2 cellular contexts compared by ENCODE assay signal in the genomic region with DNA sequence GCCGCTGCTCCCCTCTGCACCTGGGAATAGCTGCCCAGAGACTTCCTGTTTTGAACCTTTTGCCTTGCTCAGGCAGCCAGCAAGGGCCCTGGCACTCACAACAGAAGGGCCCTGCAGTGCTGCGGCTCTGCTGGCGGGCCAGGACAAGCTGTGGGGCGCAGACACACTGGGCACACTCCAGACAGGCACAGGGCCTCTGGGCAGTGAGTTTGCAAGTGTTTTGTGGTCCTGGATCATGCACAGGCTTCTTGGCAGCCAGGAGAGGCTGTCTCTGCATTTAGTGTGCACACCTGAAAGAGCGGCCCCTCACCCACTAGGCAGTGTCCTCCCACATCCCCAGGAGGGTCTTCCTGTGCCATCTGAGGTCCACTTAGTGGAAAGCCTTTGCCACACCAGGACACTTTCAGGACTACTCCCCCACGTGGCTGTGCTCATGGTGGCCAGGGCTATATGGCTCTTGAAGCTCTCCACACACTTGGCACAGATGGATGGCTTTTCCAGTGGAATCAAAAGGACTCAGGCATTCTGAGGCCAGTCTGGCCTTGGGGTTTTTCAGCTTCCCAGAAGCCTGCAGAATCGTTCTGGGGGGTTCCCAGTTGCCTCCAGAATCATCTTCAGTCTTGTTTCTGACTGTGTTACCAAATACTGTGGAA.
TF ChIP-seq lines count a peak whose summit lies in the region.

No MANE protein-coding gene starts in this region.

TF ChIP-seq in SK-N-SH, 30 proteins besides CTCF, POLR2A, EP300 and RAD21 (continued from another document):
- TF ChIP-seq SIN3A (IDR thresholded peaks at IDR 0.05; ENCODE audit: borderline replicate concordance, low read depth, low read length) (no peak), POLR2AphosphoS5 (IDR thresholded peaks at IDR 0.05; ENCODE audit: low read depth, low read length) (no peak), TAF1 (IDR thresholded peaks at IDR 0.05; ENCODE audit: borderline replicate concordance, low read depth, low read length) (no peak), MEF2A (IDR thresholded peaks at IDR 0.05; ENCODE audit: borderline replicate concordance, low read depth) (no peak), FOSL2 (IDR thresholded peaks at IDR 0.05; ENCODE audit: borderline replicate concordance, low read depth) (no peak)
- TF ChIP-seq, protein P1, sequence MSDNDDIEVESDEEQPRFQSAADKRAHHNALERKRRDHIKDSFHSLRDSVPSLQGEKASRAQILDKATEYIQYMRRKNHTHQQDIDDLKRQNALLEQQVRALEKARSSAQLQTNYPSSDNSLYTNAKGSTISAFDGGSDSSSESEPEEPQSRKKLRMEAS (IDR thresholded peaks at IDR 0.05; ENCODE audit: low read depth): no peak

TF ChIP-seq in SK-N-SH treated with all-trans-retinoic acid at 6 μM for 48 hours, 23 proteins besides CTCF, POLR2A, EP300 and RAD21 (continued from another document):
- TF ChIP-seq, protein P2, sequence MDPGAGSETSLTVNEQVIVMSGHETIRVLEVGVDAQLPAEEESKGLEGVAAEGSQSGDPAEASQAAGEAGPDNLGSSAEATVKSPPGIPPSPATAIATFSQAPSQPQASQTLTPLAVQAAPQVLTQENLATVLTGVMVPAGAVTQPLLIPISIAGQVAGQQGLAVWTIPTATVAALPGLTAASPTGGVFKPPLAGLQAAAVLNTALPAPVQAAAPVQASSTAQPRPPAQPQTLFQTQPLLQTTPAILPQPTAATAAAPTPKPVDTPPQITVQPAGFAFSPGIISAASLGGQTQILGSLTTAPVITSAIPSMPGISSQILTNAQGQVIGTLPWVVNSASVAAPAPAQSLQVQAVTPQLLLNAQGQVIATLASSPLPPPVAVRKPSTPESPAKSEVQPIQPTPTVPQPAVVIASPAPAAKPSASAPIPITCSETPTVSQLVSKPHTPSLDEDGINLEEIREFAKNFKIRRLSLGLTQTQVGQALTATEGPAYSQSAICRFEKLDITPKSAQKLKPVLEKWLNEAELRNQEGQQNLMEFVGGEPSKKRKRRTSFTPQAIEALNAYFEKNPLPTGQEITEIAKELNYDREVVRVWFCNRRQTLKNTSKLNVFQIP (CRISPR knock-in tag; IDR thresholded peaks at IDR 0.05; ENCODE audit: borderline replicate concordance, low read depth): no peak
- no peak for TF ChIP-seq BACH2 (CRISPR knock-in tag; IDR thresholded peaks at IDR 0.05; ENCODE audit: borderline replicate concordance)
- TF ChIP-seq ARNTL (CRISPR knock-in tag; IDR thresholded peaks at IDR 0.05; ENCODE audit: borderline replicate concordance, low read depth): no peak
- TF ChIP-seq GLIS3 (CRISPR knock-in tag; IDR thresholded peaks at IDR 0.05): no peak
- TF ChIP-seq ZFP30 (CRISPR knock-in tag; IDR thresholded peaks at IDR 0.05): no peak
